2 cellular contexts compared by ENCODE assay signal in genomic region chr19:55635334-55635717, GRCh38.
A peak's percentile ranks its signal among the peaks of the same experiment; 100 is the strongest.
TF ChIP-seq lines count a peak whose summit lies in the region.

No MANE protein-coding gene starts in this region.

TF ChIP-seq in GM23338, 12 proteins besides CTCF, POLR2A, EP300 and RAD21:
- TF ChIP-seq NANOG (IDR thresholded peaks at IDR 0.05; ENCODE audit: borderline replicate concordance) (no peak), CREB1 (CRISPR knock-in tag; IDR thresholded peaks at IDR 0.05; ENCODE audit: low read depth) (no peak), POLR2AphosphoS5 (IDR thresholded peaks at IDR 0.05; ENCODE audit: low read depth) (no peak), ZNF462 (CRISPR knock-in tag; IDR thresholded peaks at IDR 0.05) (no peak), STAT1 (IDR thresholded peaks at IDR 0.05; ENCODE audit: unreplicated experiment) (no peak), ZNF331 (CRISPR knock-in tag; IDR thresholded peaks at IDR 0.05; ENCODE audit: low read depth) (no peak)
- TF ChIP-seq, protein P1, sequence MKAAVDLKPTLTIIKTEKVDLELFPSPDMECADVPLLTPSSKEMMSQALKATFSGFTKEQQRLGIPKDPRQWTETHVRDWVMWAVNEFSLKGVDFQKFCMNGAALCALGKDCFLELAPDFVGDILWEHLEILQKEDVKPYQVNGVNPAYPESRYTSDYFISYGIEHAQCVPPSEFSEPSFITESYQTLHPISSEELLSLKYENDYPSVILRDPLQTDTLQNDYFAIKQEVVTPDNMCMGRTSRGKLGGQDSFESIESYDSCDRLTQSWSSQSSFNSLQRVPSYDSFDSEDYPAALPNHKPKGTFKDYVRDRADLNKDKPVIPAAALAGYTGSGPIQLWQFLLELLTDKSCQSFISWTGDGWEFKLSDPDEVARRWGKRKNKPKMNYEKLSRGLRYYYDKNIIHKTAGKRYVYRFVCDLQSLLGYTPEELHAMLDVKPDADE (IDR thresholded peaks at IDR 0.05), result no peak

TF ChIP-seq in K562, 482 proteins besides CTCF, POLR2A, EP300 and RAD21:
- TF ChIP-seq SP1 (CRISPR knock-in tag; IDR thresholded peaks at IDR 0.05) (peak; percentile 2; the same call in 1 of the 2 replicates), ZBTB9 (CRISPR knock-in tag; IDR thresholded peaks at IDR 0.05) (0 out of 2 replicates have a peak, but pooled peaks have one; percentile 10), ZC3H11A (IDR thresholded peaks at IDR 0.05; ENCODE audit: low read depth, low read length) (no peak), MED1 (CRISPR knock-in tag; IDR thresholded peaks at IDR 0.05; ENCODE audit: borderline replicate concordance) (0 out of 2 replicates have a peak, but pooled peaks have one; percentile 88), RERE (CRISPR knock-in tag; IDR thresholded peaks at IDR 0.05; ENCODE audit: borderline replicate concordance) (0 out of 2 replicates have a peak, but pooled peaks have one; percentile 18), ZNF511 (CRISPR knock-in tag; IDR thresholded peaks at IDR 0.05) (no peak), MLX (CRISPR knock-in tag; conservative IDR thresholded peaks at IDR 0.05) (0 out of 4 replicates have a peak, but pooled peaks of 1 of the 2 experiments have one; percentile 8), ZFX (CRISPR knock-in tag; IDR thresholded peaks at IDR 0.05) (peak; percentile 55; the same call in 1 of the 2 replicates), NR3C1 (CRISPR knock-in tag; IDR thresholded peaks at IDR 0.05) (peak; percentile 44; the same call in 1 of the 2 replicates), ZFP30 (CRISPR knock-in tag; IDR thresholded peaks at IDR 0.05; ENCODE audit: borderline replicate concordance) (no peak), ZC3H4 (CRISPR knock-in tag; IDR thresholded peaks at IDR 0.05; ENCODE audit: borderline replicate concordance) (0 out of 2 replicates have a peak, but pooled peaks have one; percentile 67)
- TF ChIP-seq, protein P2, sequence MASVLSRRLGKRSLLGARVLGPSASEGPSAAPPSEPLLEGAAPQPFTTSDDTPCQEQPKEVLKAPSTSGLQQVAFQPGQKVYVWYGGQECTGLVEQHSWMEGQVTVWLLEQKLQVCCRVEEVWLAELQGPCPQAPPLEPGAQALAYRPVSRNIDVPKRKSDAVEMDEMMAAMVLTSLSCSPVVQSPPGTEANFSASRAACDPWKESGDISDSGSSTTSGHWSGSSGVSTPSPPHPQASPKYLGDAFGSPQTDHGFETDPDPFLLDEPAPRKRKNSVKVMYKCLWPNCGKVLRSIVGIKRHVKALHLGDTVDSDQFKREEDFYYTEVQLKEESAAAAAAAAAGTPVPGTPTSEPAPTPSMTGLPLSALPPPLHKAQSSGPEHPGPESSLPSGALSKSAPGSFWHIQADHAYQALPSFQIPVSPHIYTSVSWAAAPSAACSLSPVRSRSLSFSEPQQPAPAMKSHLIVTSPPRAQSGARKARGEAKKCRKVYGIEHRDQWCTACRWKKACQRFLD (CRISPR knock-in tag; IDR thresholded peaks at IDR 0.05), result 0 out of 2 replicates have a peak, but pooled peaks have one; percentile 37
- TF ChIP-seq, protein P3, sequence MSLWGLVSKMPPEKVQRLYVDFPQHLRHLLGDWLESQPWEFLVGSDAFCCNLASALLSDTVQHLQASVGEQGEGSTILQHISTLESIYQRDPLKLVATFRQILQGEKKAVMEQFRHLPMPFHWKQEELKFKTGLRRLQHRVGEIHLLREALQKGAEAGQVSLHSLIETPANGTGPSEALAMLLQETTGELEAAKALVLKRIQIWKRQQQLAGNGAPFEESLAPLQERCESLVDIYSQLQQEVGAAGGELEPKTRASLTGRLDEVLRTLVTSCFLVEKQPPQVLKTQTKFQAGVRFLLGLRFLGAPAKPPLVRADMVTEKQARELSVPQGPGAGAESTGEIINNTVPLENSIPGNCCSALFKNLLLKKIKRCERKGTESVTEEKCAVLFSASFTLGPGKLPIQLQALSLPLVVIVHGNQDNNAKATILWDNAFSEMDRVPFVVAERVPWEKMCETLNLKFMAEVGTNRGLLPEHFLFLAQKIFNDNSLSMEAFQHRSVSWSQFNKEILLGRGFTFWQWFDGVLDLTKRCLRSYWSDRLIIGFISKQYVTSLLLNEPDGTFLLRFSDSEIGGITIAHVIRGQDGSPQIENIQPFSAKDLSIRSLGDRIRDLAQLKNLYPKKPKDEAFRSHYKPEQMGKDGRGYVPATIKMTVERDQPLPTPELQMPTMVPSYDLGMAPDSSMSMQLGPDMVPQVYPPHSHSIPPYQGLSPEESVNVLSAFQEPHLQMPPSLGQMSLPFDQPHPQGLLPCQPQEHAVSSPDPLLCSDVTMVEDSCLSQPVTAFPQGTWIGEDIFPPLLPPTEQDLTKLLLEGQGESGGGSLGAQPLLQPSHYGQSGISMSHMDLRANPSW (CRISPR knock-in tag; IDR thresholded peaks at IDR 0.05), result no peak
